In the genomic region with DNA sequence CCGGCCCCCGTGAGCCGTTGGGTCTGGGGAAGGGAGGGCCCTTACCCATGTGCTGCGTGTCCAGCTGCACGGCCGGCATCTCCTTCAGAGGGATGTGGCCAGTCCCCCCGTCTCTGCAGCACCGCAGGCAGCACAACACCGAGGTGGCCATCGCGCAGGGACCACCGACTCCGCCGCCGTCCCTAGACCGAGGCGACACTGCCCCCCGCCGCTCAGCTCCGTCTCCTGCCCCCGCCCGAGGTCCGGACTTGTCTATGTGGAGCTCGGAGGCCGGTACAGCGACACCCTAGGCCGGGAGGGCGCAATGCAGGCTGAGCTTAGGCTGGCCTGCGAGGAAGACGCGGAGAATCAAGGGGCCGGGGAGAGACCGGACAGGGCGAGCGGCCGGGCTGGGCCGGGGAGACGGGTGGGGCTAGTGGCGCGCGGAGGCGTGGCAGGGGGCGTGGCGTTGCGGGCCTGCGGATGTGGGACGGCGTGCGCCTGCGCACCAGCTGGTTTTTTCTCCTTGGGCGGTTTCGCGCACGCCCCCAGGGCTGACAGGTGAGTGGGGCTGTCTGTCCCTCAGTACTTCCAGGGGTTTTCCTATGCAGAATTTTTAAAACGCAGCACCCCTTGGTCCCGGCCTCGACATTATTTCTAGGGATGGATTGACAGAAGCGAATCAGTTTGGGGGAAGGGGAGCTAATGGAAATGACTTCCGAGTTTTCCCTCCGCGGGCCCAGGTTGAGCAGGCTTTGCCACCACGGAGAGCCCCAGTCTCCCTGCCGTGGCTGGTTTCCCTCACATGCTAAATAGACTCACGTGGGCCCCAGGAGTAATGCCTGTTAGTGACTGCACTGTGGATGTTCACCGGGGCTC, we compare ENCODE assay signal across 8 cellular contexts. TPM values are rescaled to one million over a fixed set of nuclear protein-coding genes. Genes with fewer than 3 reads are reported as not detected.
DNase-seq lines count a peak whose midpoint lies in the region; ATAC-seq, FAIRE-seq and TF ChIP-seq lines count a peak whose summit lies in the region.

A gene with protein sequence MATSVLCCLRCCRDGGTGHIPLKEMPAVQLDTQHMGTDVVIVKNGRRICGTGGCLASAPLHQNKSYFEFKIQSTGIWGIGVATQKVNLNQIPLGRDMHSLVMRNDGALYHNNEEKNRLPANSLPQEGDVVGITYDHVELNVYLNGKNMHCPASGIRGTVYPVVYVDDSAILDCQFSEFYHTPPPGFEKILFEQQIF (minus strand): TSS at position 256 of the 858 bp plus-strand sequence. CDS start 105 bp downstream, at position 151.

- peak within 1 kb of the TSS; percentile 97 to 100 (median 99) for H3K4me3 Mint-ChIP-seq in brain

- H3K4me1 Mint-ChIP-seq in brain = peaks cover 61% of the 10 kb centered on the region

- H3K4me1 ChIP-seq in ACC112 (ENCODE audit: control insufficient read depth, insufficient read depth, low read length, unreplicated experiment) (peaks cover 18% of the 10 kb centered on the region), iPS DF 6.9 (ENCODE audit: control insufficient read depth, insufficient read depth, low read length) (no peaks in the 10 kb centered on the region), sigmoid colon (peaks cover 0 to 30% (median 23%) of the 10 kb centered on the region in 4 donors)

- WGBS in iPS DF 6.9 (ENCODE audit: insufficient coverage, insufficient read length) = no CpG with 5 or more reads among the region's 65 CpGs
- 0 to 1% methylated on average over 65 of the region's 65 CpGs for WGBS in sigmoid colon, 2 donors

- H3K27ac ChIP-seq in ACC112 (ENCODE audit: low read depth, low read length) (peak within 1 kb of the TSS; percentile 62), iPS DF 6.9 (ENCODE audit: low read length) (no peak within 1 kb of the TSS), sigmoid colon (peak within 1 kb of the TSS; percentile 85 to 92 (median 89))

- peaks cover 0 to 3% (median 0%) of the 10 kb centered on the region in 5 experiments for H3K9me3 Mint-ChIP-seq in brain

- H3K79me2 ChIP-seq in ACC112 (ENCODE audit: control insufficient read depth, insufficient read depth, low read length, unreplicated experiment) = peaks cover 31% of the 10 kb centered on the region

- ATAC-seq in GM18858 (IDR thresholded peaks at IDR 0.05; ENCODE audit: unreplicated experiment) (peak; percentile 97), HG03066 (IDR thresholded peaks at IDR 0.05; ENCODE audit: low read depth, unreplicated experiment) (peak; percentile 98)

- H3K27me3 Mint-ChIP-seq in brain = peaks cover 8% of the 10 kb centered on the region

- peak within 1 kb of the TSS; percentile 87 for H2AFZ ChIP-seq in ACC112 (ENCODE audit: low read length, unreplicated experiment)

- TF ChIP-seq CTCF in brain (conservative IDR thresholded peaks at IDR 0.05) (peak; percentile 87 to 91), sigmoid colon (IDR thresholded peaks at IDR 0.05) (peak; percentile 93 to 97 (median 96))

- FAIRE-seq in TTC549 (lab: Jason Lieb, UNC) = peak; percentile 7

- DNase-seq in NCI-H2107 (lab: John Stamatoyannopoulos, UW) (peak; percentile 90), iPS DF 6.9 (ENCODE audit: low read depth, low spot score) (peak; percentile 90), sigmoid colon (peak; percentile 98)

- TF ChIP-seq POLR2A in sigmoid colon (IDR thresholded peaks at IDR 0.05) = peak; percentile 29 to 45

- no peak for TF ChIP-seq EP300 in sigmoid colon (IDR thresholded peaks at IDR 0.05)

- H3K27me3 ChIP-seq in ACC112 (ENCODE audit: insufficient read depth, low read length) (no peaks in the 10 kb centered on the region), iPS DF 6.9 (ENCODE audit: control insufficient read depth, insufficient read depth, low read length) (no peaks in the 10 kb centered on the region), sigmoid colon (no peaks in the 10 kb centered on the region)

- H3K9me3 ChIP-seq in iPS DF 6.9 (ENCODE audit: control insufficient read depth, insufficient read depth, low read length) (no peaks in the 10 kb centered on the region), sigmoid colon (no peaks in the 10 kb centered on the region)

- no peaks in the 10 kb centered on the region for H3K36me3 Mint-ChIP-seq in brain

- peak within 1 kb of the TSS; percentile 93 to 98 (median 96) for H3K27ac Mint-ChIP-seq in brain

- H3K36me3 ChIP-seq in ACC112 (ENCODE audit: insufficient read depth, low read length) = no peaks in the 10 kb centered on the region
- H3K36me3 ChIP-seq in iPS DF 6.9 (ENCODE audit: control insufficient read depth, insufficient read depth, low read length) = no peaks in the 10 kb centered on the region
- H3K36me3 ChIP-seq in sigmoid colon = peaks cover 0 to under 1% (median 0%) of the 10 kb centered on the region in 4 donors

- H3K4me3 ChIP-seq in ACC112 (ENCODE audit: low read depth, low read length) = peak within 1 kb of the TSS; percentile 77
- H3K4me3 ChIP-seq in iPS DF 6.9 (ENCODE audit: low read length) = peak within 1 kb of the TSS; percentile 82
- H3K4me3 ChIP-seq in sigmoid colon = peak within 1 kb of the TSS; percentile 79 to 94 (median 88)

- intact Hi-C loops in sigmoid colon (cut with DNase I) = loop anchor here (1.0 to 5.0 kb wide), 6 partner anchors 61 to 246 kb away; a partner anchor contains a TSS

RNA-seq across cellular contexts. Expression of the gene that starts here (rescaled TPM):
- 5.6 TPM for polyA plus RNA-seq in brain (ENCODE audit: insufficient read depth, low read depth, low replicate concordance)
- total RNA-seq in sigmoid colon = 1 to 10 TPM; 6.6 to 9.1 (median 8.4) TPM
- polyA plus RNA-seq in sigmoid colon = 10 to 100 TPM in 2 of 3 donors, 1 to 10 TPM in 1; 8.4 to 14.8 (median 12.6) TPM
